Comparison of ENCODE assay signal across 8 cellular contexts in the genomic region with DNA sequence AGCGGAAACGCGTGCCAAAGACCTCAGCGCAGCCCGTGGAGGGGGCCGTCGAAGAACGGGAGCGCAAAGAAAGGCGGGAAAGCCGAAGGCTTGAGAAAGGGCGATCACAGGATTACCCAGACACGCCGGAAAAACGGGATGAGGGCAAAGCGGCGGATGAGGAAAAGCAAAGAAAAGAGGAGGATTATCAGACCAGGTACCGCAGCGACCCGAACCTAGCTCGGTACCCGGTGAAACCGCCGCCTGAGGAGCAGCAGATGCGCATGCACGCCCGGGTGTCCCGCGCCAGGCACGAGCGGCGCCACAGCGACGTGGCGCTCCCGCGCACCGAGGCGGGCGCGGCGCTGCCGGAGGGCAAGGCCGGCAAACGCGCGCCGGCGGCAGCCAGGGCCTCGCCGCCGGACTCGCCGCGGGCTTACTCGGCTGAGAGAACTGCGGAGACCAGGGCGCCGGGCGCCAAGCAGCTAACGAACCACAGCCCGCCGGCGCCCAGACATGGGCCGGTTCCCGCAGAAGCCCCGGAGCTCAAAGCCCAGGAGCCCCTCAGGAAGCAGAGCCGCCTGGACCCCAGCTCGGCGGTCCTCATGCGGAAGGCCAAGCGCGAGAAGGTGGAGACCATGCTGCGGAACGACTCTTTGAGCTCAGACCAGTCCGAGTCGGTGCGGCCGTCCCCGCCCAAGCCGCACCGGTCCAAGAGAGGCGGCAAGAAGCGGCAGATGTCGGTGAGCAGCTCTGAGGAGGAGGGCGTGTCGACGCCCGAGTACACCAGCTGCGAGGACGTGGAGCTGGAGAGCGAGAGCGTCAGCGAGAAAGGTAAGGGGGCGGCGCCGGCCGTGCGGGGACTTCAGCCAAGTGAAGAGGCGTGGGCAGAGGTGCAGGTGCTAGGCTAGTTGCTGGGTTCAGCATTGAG.
DNase-seq lines count a peak whose midpoint lies in the region; ATAC-seq and TF ChIP-seq lines count a peak whose summit lies in the region.

No MANE protein-coding gene starts in this region.

- no peaks in the 10 kb centered on the region for H3K27me3 ChIP-seq in SJCRH30

- peak; percentile 85 for ATAC-seq in GM18868 (IDR thresholded peaks at IDR 0.05; ENCODE audit: unreplicated experiment)
- peak; percentile 82 for ATAC-seq in HG03342 (IDR thresholded peaks at IDR 0.05; ENCODE audit: unreplicated experiment)

- DNase-seq in Ammon's horn (ENCODE audit: low spot score) (peak; percentile 20), SK-N-DZ (ENCODE audit: low spot score) (peak; percentile 52), fibroblast of the aortic adventitia (ENCODE audit: low read depth) (no peak), nucleus accumbens (lab: John Stamatoyannopoulos, UW) (peak in 36 of 56 donors; percentile 2 to 61 (median 26)), MV-4-11 (lab: John Stamatoyannopoulos, UW) (no peak), SJCRH30 (no peak)

- no peak overlapping the region for H3K27ac ChIP-seq in SJCRH30

- H3K36me3 ChIP-seq in SJCRH30, result no peaks in the 10 kb centered on the region

- TF ChIP-seq CTCF in fibroblast of the aortic adventitia (IDR thresholded peaks at IDR 0.05; ENCODE audit: insufficient read depth, low read length), result no peak

- H3K4me1 ChIP-seq in SJCRH30, result no peaks in the 10 kb centered on the region

- peak overlapping the region; percentile 58 for H3K4me3 ChIP-seq in fibroblast of the aortic adventitia (ENCODE audit: low read depth, low read length)
- H3K4me3 ChIP-seq in SJCRH30, result no peak overlapping the region

- H3K9me3 ChIP-seq in SJCRH30 (replicated peaks), result no peaks in the 10 kb centered on the region

Comparison
In these comparisons a context has a peak if more than half of its experiments do, and no peak if none do; other contexts are left out.
1. DNase-seq: peak in Ammon's horn (single experiment), SK-N-DZ (single experiment) and nucleus accumbens (36 of 56); none in fibroblast of the aortic adventitia (single experiment), MV-4-11 (single experiment) and SJCRH30 (0 of 2).